Comparison of ENCODE assay signal across 1 cellular context in genomic region chr3:45656575-45657363, GRCh38.
TF ChIP-seq lines count a peak whose summit lies in the region.

No MANE protein-coding gene starts in this region.

TF ChIP-seq in K562, 482 proteins besides CTCF, POLR2A, EP300 and RAD21 (continued from another document and continues in another):
- TF ChIP-seq CHD4 (IDR thresholded peaks at IDR 0.05; ENCODE audit: insufficient read depth, insufficient replicate concordance, low read depth, low read length, poor library complexity, severe bottlenecking) (no peak), RBM17 (IDR thresholded peaks at IDR 0.05; ENCODE audit: borderline replicate concordance, low read depth, low read length) (no peak), ESRRB (CRISPR knock-in tag; IDR thresholded peaks at IDR 0.05; ENCODE audit: borderline replicate concordance) (no peak), IFI16 (CRISPR knock-in tag; IDR thresholded peaks at IDR 0.05) (no peak), CBFB (CRISPR knock-in tag; IDR thresholded peaks at IDR 0.05) (0 out of 2 replicates have a peak, but pooled peaks have one; percentile 67), MLLT1 (IDR thresholded peaks at IDR 0.05) (0 out of 4 replicates have a peak, but pooled peaks of 1 of the 2 experiments have one; percentile 26), ARID3B (CRISPR knock-in tag; IDR thresholded peaks at IDR 0.05; ENCODE audit: borderline replicate concordance) (no peak), TAL1 (IDR thresholded peaks at IDR 0.05) (0 out of 2 replicates have a peak, but pooled peaks have one; percentile 2), RBBP5 (IDR thresholded peaks at IDR 0.05; ENCODE audit: borderline replicate concordance, insufficient read depth, low read length, poor library complexity, severe bottlenecking) (no peak), GABPB1 (CRISPR knock-in tag; IDR thresholded peaks at IDR 0.05) (peak; percentile 40; the same call in 1 of the 2 replicates), TEAD4 (IDR thresholded peaks at IDR 0.05; ENCODE audit: low read length) (no peak), TEAD4 (CRISPR knock-in tag; IDR thresholded peaks at IDR 0.05; ENCODE audit: borderline replicate concordance) (no peak), PYGO2 (tag; IDR thresholded peaks at IDR 0.05) (no peak), ZNF75A (CRISPR knock-in tag; IDR thresholded peaks at IDR 0.05) (no peak), ZNF280B (CRISPR knock-in tag; IDR thresholded peaks at IDR 0.05) (no peak), SLC30A9 (CRISPR knock-in tag; IDR thresholded peaks at IDR 0.05) (no peak), ARID1B (IDR thresholded peaks at IDR 0.05) (0 out of 2 replicates have a peak, but pooled peaks have one; percentile 14), HDGF (IDR thresholded peaks at IDR 0.05) (peak; percentile 96), SOX6 (IDR thresholded peaks at IDR 0.05) (peak; percentile 46; the same call in 1 of the 2 replicates), PHF21A (IDR thresholded peaks at IDR 0.05; ENCODE audit: borderline replicate concordance, low read depth) (no peak), PCBP2 (IDR thresholded peaks at IDR 0.05; ENCODE audit: low read depth, low read length, poor library complexity, severe bottlenecking) (no peak), ZZZ3 (IDR thresholded peaks at IDR 0.05) (no peak), FOXK1 (CRISPR knock-in tag; IDR thresholded peaks at IDR 0.05; ENCODE audit: borderline replicate concordance) (peak; percentile 67; the same call in 1 of the 2 replicates), STAG1 (CRISPR knock-in tag; IDR thresholded peaks at IDR 0.05; ENCODE audit: borderline replicate concordance) (peak; percentile 88), HNRNPUL1 (IDR thresholded peaks at IDR 0.05; ENCODE audit: low read length) (no peak), MXD1 (CRISPR knock-in tag; IDR thresholded peaks at IDR 0.05; ENCODE audit: borderline replicate concordance, poor library complexity, severe bottlenecking) (no peak), RBM14 (IDR thresholded peaks at IDR 0.05; ENCODE audit: borderline replicate concordance, insufficient read depth, low read depth, low read length) (no peak), MAX (CRISPR knock-in tag; IDR thresholded peaks at IDR 0.05) (peak; percentile 38; the same call in 1 of the 2 replicates), FOXP4 (CRISPR knock-in tag; IDR thresholded peaks at IDR 0.05; ENCODE audit: borderline replicate concordance) (no peak), U2AF2 (optimal IDR thresholded peaks at IDR 0.05; ENCODE audit: low read depth, low read length) (no peak), ZBTB5 (IDR thresholded peaks at IDR 0.05) (no peak), TCF15 (CRISPR knock-in tag; IDR thresholded peaks at IDR 0.05) (no peak), ZC3H8 (IDR thresholded peaks at IDR 0.05) (no peak), SMARCA5 (IDR thresholded peaks at IDR 0.05) (peak; percentile 71), KAT7 (CRISPR knock-in tag; IDR thresholded peaks at IDR 0.05; ENCODE audit: borderline replicate concordance) (no peak), ZBTB1 (CRISPR knock-in tag; IDR thresholded peaks at IDR 0.05; ENCODE audit: borderline replicate concordance, low read depth) (0 out of 2 replicates have a peak, but pooled peaks have one; percentile 28), ZNF583 (CRISPR knock-in tag; IDR thresholded peaks at IDR 0.05) (no peak), CC2D1A (IDR thresholded peaks at IDR 0.05) (peak; percentile 89), ATF1 (CRISPR knock-in tag; IDR thresholded peaks at IDR 0.05) (no peak), ATF1 (tag; IDR thresholded peaks at IDR 0.05) (no peak), HNRNPK (IDR thresholded peaks at IDR 0.05; ENCODE audit: low read depth, low read length, poor library complexity, severe bottlenecking) (no peak), GABPB2 (CRISPR knock-in tag; conservative IDR thresholded peaks at IDR 0.05) (no peak), AFF1 (IDR thresholded peaks at IDR 0.05; ENCODE audit: low read depth in 1 of 2, partially characterized antibody in 2 of 2) (no peak), SAFB (IDR thresholded peaks at IDR 0.05; ENCODE audit: borderline replicate concordance, low read depth, low read length) (no peak), ATF4 (CRISPR knock-in tag; IDR thresholded peaks at IDR 0.05) (no peak), ATF2 (CRISPR knock-in tag; IDR thresholded peaks at IDR 0.05) (no peak), SIRT6 (IDR thresholded peaks at IDR 0.05; ENCODE audit: low read depth, low read length) (no peak), POLR2B (IDR thresholded peaks at IDR 0.05; ENCODE audit: low read depth, partially characterized antibody) (no peak)
